26 cellular contexts compared by ENCODE assay signal in genomic region chrX:29431895-29432294, GRCh38.
DNase-seq lines count a peak whose midpoint lies in the region; ATAC-seq, FAIRE-seq and TF ChIP-seq lines count a peak whose summit lies in the region.
"Had no signal": no experiment of that assay in that cellular context is flagged by ENCODE, and none has a peak within 500 bp of the region (broad histone marks: within the 10 kb centered on the region; RNA-seq: fewer than 3 reads in every experiment).

No MANE protein-coding gene starts in this region.

- no peaks in the 10 kb centered on the region for H4K20me1 ChIP-seq in keratinocyte (ENCODE audit: control insufficient read depth, extremely low read depth, insufficient read depth, low read length)

- H3K36me3 ChIP-seq in keratinocyte (ENCODE audit: control insufficient read depth in 2 of 2, extremely low read depth in 1 of 2, insufficient read depth in 2 of 2, low read length in 2 of 2), result no peaks in the 10 kb centered on the region
- H3K36me3 ChIP-seq: MG63 had no signal

- H2AFZ ChIP-seq in keratinocyte (ENCODE audit: control insufficient read depth, low read length), result no peak overlapping the region

- TF ChIP-seq CTCF in HFFc6 (IDR thresholded peaks at IDR 0.05), result no peak
- TF ChIP-seq CTCF in keratinocyte (optimal IDR thresholded peaks at IDR 0.05 in 1 of 3, IDR thresholded peaks at IDR 0.05 in 1 of 3, conservative IDR thresholded peaks at IDR 0.05 in 1 of 3; ENCODE audit: extremely low read depth in 1 of 3, insufficient read depth in 2 of 3, low read length in 3 of 3), result no peak

- H3K27ac Mint-ChIP-seq in HFFc6, result no peak overlapping the region
- H3K27ac Mint-ChIP-seq: CD4-positive, alpha-beta memory T cell had no signal

- H3K4me1 Mint-ChIP-seq in HFFc6 (ENCODE audit: low read depth), result peaks cover 10% of the 10 kb centered on the region; the same call in 1 of the 2 replicates
- H3K4me1 Mint-ChIP-seq: CD4-positive, alpha-beta memory T cell had no signal

- no peaks in the 10 kb centered on the region for H3K79me2 ChIP-seq in keratinocyte (ENCODE audit: control insufficient read depth, insufficient read depth, low read length)

- no peak overlapping the region for H3K27ac ChIP-seq in epithelial cell of prostate
- H3K27ac ChIP-seq in keratinocyte (ENCODE audit: control insufficient read depth, insufficient read depth, low read length), result no peak overlapping the region
- H3K27ac ChIP-seq: SK-N-MC had no signal

- ATAC-seq in HG02938 (IDR thresholded peaks at IDR 0.05; ENCODE audit: unreplicated experiment), result no peak
- ATAC-seq: GM12878, HepG2, Panc1 had no signal

- H3K4me2 ChIP-seq in keratinocyte (ENCODE audit: control insufficient read depth, extremely low read depth, insufficient read depth, low read depth, low read length), result peak overlapping the region; percentile 61

- no peaks in the 10 kb centered on the region for H3K27me3 ChIP-seq in keratinocyte (ENCODE audit: control insufficient read depth, extremely low read depth, insufficient read depth, low read length)
- H3K27me3 ChIP-seq: MG63 had no signal

- no peaks in the 10 kb centered on the region for H3K36me3 Mint-ChIP-seq in HFFc6 (ENCODE audit: low read depth)
- H3K36me3 Mint-ChIP-seq: CD4-positive, alpha-beta memory T cell had no signal

- peaks cover 3% of the 10 kb centered on the region for H3K9me3 ChIP-seq in keratinocyte (ENCODE audit: control insufficient read depth, low read depth, low read length)
- H3K9me3 ChIP-seq: MG63 had no signal

- DNase-seq in HFFc6, result peak; percentile 0
- DNase-seq in SW480 (ENCODE audit: low spot score), result peak; percentile 23
- peak; percentile 0 for DNase-seq in epithelial cell of prostate (ENCODE audit: low read depth, low spot score)
- DNase-seq in keratinocyte (ENCODE audit: low read depth, low spot score), result no peak
- DNase-seq in RKO (ENCODE audit: low spot score), result no peak
- DNase-seq in NCI-H2227 treated with DMSO at 0.1 percent for 48 hours (lab: John Stamatoyannopoulos, UW), result no peak
- DNase-seq: C1 segment of cervical spinal cord; CD4-positive, alpha-beta memory T cell; COR-L47; DMS53; Karpas-422; MG63; NCI-H1105 treated with DMSO at 0.1 percent for 48 hours; NCI-H146; NCI-H2029; NCI-H446 treated with DMSO at 0.1 percent for 48 hours; NCI-H526; NCI-H82; SIG-M5 had no signal

- H3K9me1 ChIP-seq in keratinocyte (ENCODE audit: control insufficient read depth, extremely low read depth, insufficient read depth, low read length), result no peaks in the 10 kb centered on the region

- H3K9ac ChIP-seq in keratinocyte (ENCODE audit: control insufficient read depth, extremely low read depth, insufficient read depth, low read length), result no peak overlapping the region

- H3K4me3 ChIP-seq in keratinocyte (ENCODE audit: control insufficient read depth in 2 of 3, extremely low read depth in 1 of 3, insufficient read depth in 2 of 3, low read depth in 1 of 3, low read length in 3 of 3), result peak overlapping the region in 1 of 3 experiments; percentile 13
- H3K4me3 ChIP-seq: GM12878, MG63, SK-N-MC had no signal

- no peak overlapping the region for H3K4me3 Mint-ChIP-seq in HFFc6
- H3K4me3 Mint-ChIP-seq: CD4-positive, alpha-beta memory T cell had no signal

- H3K4me1 ChIP-seq in keratinocyte (ENCODE audit: control insufficient read depth, extremely low read depth, insufficient read depth, low read length), result peaks cover 8% of the 10 kb centered on the region

- FAIRE-seq in keratinocyte (lab: Jason Lieb, UNC), result no peak
- FAIRE-seq: A204.1, G401.6, GM12878, HepG2 had no signal

- no peaks in the 10 kb centered on the region for H3K27me3 Mint-ChIP-seq in HFFc6 (ENCODE audit: insufficient read depth)
- H3K27me3 Mint-ChIP-seq: CD4-positive, alpha-beta memory T cell had no signal

- H3K9me3 Mint-ChIP-seq in HFFc6, result 0 out of 2 replicates have a peak, but pooled peaks cover 4% of the 10 kb centered on the region

- dilution Hi-C loops in keratinocyte (cut with MboI; ENCODE audit: extremely low pct_ligation_motif_present, low sequenced_read_pairs), result no loop called here

Comparison
In these comparisons a context has a peak if more than half of its experiments do, and no peak if none do; other contexts are left out.
1. DNase-seq: peak in HFFc6 (single experiment), SW480 (single experiment) and epithelial cell of prostate (single experiment); none in keratinocyte (single experiment), RKO (single experiment) and NCI-H2227 treated with DMSO at 0.1 percent for 48 hours (single experiment).